8 cellular contexts compared by ENCODE assay signal in the genomic region with DNA sequence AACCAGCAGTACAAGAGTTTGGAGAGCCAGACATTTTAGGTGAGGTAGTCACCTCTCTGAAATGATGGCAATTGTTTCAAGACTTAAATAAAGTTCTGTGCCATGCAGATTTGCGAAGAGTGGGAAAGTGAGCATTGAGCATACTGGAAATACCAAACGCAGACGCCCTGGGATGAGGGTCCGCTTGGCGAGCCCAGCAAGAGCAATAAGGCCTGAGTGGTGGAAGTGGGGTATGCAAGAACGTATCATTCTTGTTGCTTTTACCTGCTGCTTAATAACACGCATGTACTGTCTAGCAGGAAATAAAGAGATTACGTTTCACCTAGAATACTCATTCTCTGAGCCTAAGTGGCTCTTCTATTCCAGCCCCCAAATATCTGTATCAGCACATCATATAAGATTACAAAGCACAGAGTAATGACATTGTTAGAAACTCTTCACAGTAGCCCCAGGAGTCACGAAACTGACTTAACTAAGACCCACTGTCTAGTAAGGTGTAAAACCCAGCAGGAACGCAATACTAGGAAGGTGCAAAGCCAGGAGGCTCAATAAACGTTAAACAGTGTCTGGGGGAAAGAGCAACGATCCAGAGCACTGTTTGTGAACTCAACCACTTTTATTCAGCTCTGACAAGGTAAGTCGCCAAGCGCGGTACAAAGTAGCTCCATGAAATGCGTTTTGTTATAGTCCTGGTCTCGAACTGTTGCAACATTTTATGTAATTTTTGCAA. TPM values are rescaled to one million over a fixed set of nuclear protein-coding genes. Genes with fewer than 3 reads are reported as not detected.
A peak's percentile ranks its signal among the peaks of the same experiment; 100 is the strongest.
DNase-seq lines count a peak whose midpoint lies in the region; ATAC-seq and TF ChIP-seq lines count a peak whose summit lies in the region.

No MANE protein-coding gene starts in this region.

- in situ Hi-C loops in GM23248 (cut with MboI): no loop called here

- H3K36me3 Mint-ChIP-seq in activated CD4-positive, alpha-beta memory T cell treated with anti-CD3 and anti-CD28 coated beads for 36 hours: peaks cover 2% of the 10 kb centered on the region

- peak overlapping the region; percentile 88 for H3K4me3 ChIP-seq in GM23248
- H3K4me3 ChIP-seq in rectal smooth muscle tissue (ENCODE audit: low read length): peak overlapping the region; percentile 92

- no peaks in the 10 kb centered on the region for H3K27me3 Mint-ChIP-seq in activated CD4-positive, alpha-beta memory T cell treated with anti-CD3 and anti-CD28 coated beads for 36 hours

- H3K9me2 ChIP-seq in GM23248 (ENCODE audit: insufficient read depth): no peaks in the 10 kb centered on the region

- TF ChIP-seq CTCF in 22Rv1 (IDR thresholded peaks at IDR 0.05) (no peak), foreskin keratinocyte (conservative IDR thresholded peaks at IDR 0.05) (no peak)

- no peaks in the 10 kb centered on the region for H3K9me3 ChIP-seq in GM23248 (ENCODE audit: low read depth)

- H3K79me2 ChIP-seq in GM23248 (ENCODE audit: insufficient read depth): peaks cover 18% of the 10 kb centered on the region

- H3K4me2 ChIP-seq in GM23248 (ENCODE audit: unreplicated experiment): peak overlapping the region; percentile 91

- H3K27ac ChIP-seq in 22Rv1: peak overlapping the region; percentile 81
- H3K27ac ChIP-seq in GM23248: peak overlapping the region; percentile 82
- H3K27ac ChIP-seq in foreskin keratinocyte: peak overlapping the region; percentile 69
- H3K27ac ChIP-seq in rectal smooth muscle tissue (ENCODE audit: low read depth, low read length): peak overlapping the region; percentile 98

- peaks cover 15% of the 10 kb centered on the region for H3F3A ChIP-seq in GM23248 (ENCODE audit: insufficient read depth)

- no peak for DNase-seq in GM23248
- peak; percentile 19 for DNase-seq in activated CD4-positive, alpha-beta memory T cell treated with anti-CD3 and anti-CD28 coated beads for 36 hours
- peak; percentile 1 to 21 for DNase-seq in foreskin keratinocyte

- CTCF ChIA-PET in activated CD4-positive, alpha-beta memory T cell treated with anti-CD3 and anti-CD28 coated beads for 36 hours (lab: Charles Lee): no interaction called here

- peak overlapping the region; percentile 92 for H3K4me3 Mint-ChIP-seq in activated CD4-positive, alpha-beta memory T cell treated with anti-CD3 and anti-CD28 coated beads for 36 hours

- no peak for ATAC-seq in foreskin keratinocyte
- ATAC-seq in HG02623 (IDR thresholded peaks at IDR 0.05; ENCODE audit: unreplicated experiment): no peak
- ATAC-seq in GM18519 (IDR thresholded peaks at IDR 0.05; ENCODE audit: low FRiP score, unreplicated experiment): no peak
- no peak for ATAC-seq in HG02981 (IDR thresholded peaks at IDR 0.05; ENCODE audit: unreplicated experiment)

- H3K36me3 ChIP-seq in GM23248 (ENCODE audit: low read depth) (no peaks in the 10 kb centered on the region), rectal smooth muscle tissue (ENCODE audit: control insufficient read depth, insufficient read depth, low read length) (no peaks in the 10 kb centered on the region)

- no peaks in the 10 kb centered on the region for H3K9me3 Mint-ChIP-seq in activated CD4-positive, alpha-beta memory T cell treated with anti-CD3 and anti-CD28 coated beads for 36 hours

- intact Hi-C loops in activated CD4-positive, alpha-beta memory T cell treated with anti-CD3 and anti-CD28 coated beads for 36 hours (cut with micrococcal nuclease): loop anchor here (1.0 to 2.0 kb wide), 5 partner anchors 26 to 494 kb away; a partner anchor contains a TSS

- no peaks in the 10 kb centered on the region for H4K20me1 ChIP-seq in GM23248 (ENCODE audit: insufficient read depth)

- H3K27ac Mint-ChIP-seq in activated CD4-positive, alpha-beta memory T cell treated with anti-CD3 and anti-CD28 coated beads for 36 hours: peak overlapping the region; percentile 99

- H3K27me3 ChIP-seq in GM23248 (replicated peaks; ENCODE audit: insufficient read depth) (no peaks in the 10 kb centered on the region), foreskin keratinocyte (no peaks in the 10 kb centered on the region), rectal smooth muscle tissue (ENCODE audit: control insufficient read depth, insufficient read depth, low read length) (no peaks in the 10 kb centered on the region)

- POLR2A ChIA-PET in activated CD4-positive, alpha-beta memory T cell treated with anti-CD3 and anti-CD28 coated beads for 36 hours (lab: Charles Lee): interaction anchor here (1.3 to 1.7 kb wide), 4 partner anchors 11 to 445 kb away, joined by 3 to 11 read pairs (median 4); a partner anchor contains a TSS

- peak overlapping the region; percentile 94 for H2AFZ ChIP-seq in GM23248

- peaks cover 28% of the 10 kb centered on the region for H3K4me1 Mint-ChIP-seq in activated CD4-positive, alpha-beta memory T cell treated with anti-CD3 and anti-CD28 coated beads for 36 hours (ENCODE audit: low read depth)

- H3K4me1 ChIP-seq in GM23248 (ENCODE audit: insufficient read depth) (0 out of 2 replicates have a peak, but pooled peaks cover 3% of the 10 kb centered on the region), foreskin keratinocyte (peaks cover 9% of the 10 kb centered on the region), rectal smooth muscle tissue (ENCODE audit: control insufficient read depth, insufficient read depth, low read length) (peaks cover 5% of the 10 kb centered on the region)

- 56 to 57% methylated on average over 17 of the region's 17 CpGs for WGBS in GM23248 (ENCODE audit: low coverage in 1 of 2, low lambda C conversion rate in 2 of 2, missing lambda C conversion rate in 2 of 2), 2 experiments

- H3K9ac ChIP-seq in GM23248 (peak overlapping the region; percentile 92), rectal smooth muscle tissue (ENCODE audit: low read length) (peak overlapping the region; percentile 71)

RNA-seq across cellular contexts. Expression of a gene that starts 1.3 kb away (rescaled TPM):
- 8.0 and 20.4 TPM in 2 replicates for total RNA-seq in GM23248 (2014; rRNA removed; shearing (Covaris generic))
- polyA plus RNA-seq in GM23248 (2016; fragmentation: Nextera tagmentation; extraction: Ambion mirVana) (9.1 and 9.4 TPM in 2 replicates), foreskin keratinocyte (1.6 and 2.1 TPM in 2 replicates)
- total RNA-seq in activated CD4-positive, alpha-beta memory T cell treated with anti-CD3 and anti-CD28 coated beads for 36 hours: 1 to 10 TPM; 1.5 to 1.8 TPM
- total RNA-seq in foreskin keratinocyte: 3.2 and 4.1 TPM in 2 replicates
